Comparison of ENCODE assay signal across 14 cellular contexts in the genomic region with DNA sequence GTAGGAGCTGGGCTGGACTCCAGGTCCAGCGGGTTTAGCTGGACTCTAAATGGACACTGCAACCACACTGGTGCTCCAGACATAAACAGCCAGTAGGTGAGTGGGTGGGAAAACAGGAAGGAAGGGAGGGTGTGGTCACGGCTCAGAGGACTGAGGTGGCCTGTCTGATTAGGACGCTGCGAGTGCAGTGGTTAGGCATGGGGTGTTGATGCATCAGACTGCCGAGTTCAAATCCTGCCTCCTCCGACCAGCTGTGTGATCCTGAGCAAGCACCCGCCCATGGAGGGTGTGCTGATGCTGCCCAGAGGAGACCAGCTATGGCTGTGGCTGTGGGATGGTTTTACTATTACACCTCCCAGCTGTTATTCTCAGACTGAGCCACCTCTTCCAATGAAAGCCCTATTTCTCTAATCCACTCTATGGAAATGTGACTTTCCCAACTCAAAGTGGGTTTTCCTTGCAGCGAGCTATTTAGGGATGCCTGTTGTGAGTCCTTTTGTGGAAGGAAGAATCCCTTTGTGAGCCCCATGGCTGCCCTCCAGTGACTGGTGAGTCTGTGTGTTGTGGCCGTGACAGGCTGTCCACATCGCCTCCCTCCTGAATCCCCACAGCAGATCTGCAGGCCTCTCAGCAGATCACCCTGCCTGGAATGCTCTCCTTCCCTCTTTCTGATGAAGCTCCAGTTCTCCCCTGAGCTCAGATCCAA. TPM values are rescaled to one million over a fixed set of nuclear protein-coding genes. Genes with fewer than 3 reads are reported as not detected.
A peak's percentile ranks its signal among the peaks of the same experiment; 100 is the strongest.
DNase-seq lines count a peak whose midpoint lies in the region; ATAC-seq and TF ChIP-seq lines count a peak whose summit lies in the region.
"Had no signal": no experiment of that assay in that cellular context is flagged by ENCODE, and none has a peak within 500 bp of the region (broad histone marks: within the 10 kb centered on the region; RNA-seq: fewer than 3 reads in every experiment).

No MANE protein-coding gene starts in this region.

- no peaks in the 10 kb centered on the region for H4K20me1 ChIP-seq in BLaER1

- ATAC-seq in activated T-cell treated with anti-CD3 and anti-CD28 coated beads, Interleukin-2, amount 50 U/mL, for 4 hours: no peak
- no peak for ATAC-seq in HG03442 (IDR thresholded peaks at IDR 0.05; ENCODE audit: unreplicated experiment)
- ATAC-seq: activated CD8-positive, alpha-beta T cell treated with anti-CD3 and anti-CD28 coated beads, Interleukin-2, amount 10 ng/mL, durations not matched to agents 7 days and 5 days; left lobe of liver; psoas muscle had no signal

- no peaks in the 10 kb centered on the region; the same call in 1 of the 2 replicates for H3K9me3 ChIP-seq in BLaER1
- H3K9me3 ChIP-seq: psoas muscle had no signal

- H3K9me3 Mint-ChIP-seq in activated T-cell treated with anti-CD3 and anti-CD28 coated beads, Interleukin-2, amount 50 U/mL, for 4 hours: no peaks in the 10 kb centered on the region

- H3K4me3 ChIP-seq in BLaER1: no peak overlapping the region
- H3K4me3 ChIP-seq: psoas muscle had no signal

- TF ChIP-seq CTCF in GM13976 (IDR thresholded peaks at IDR 0.05; ENCODE audit: borderline replicate concordance, control extremely low read depth, extremely low read depth, insufficient read depth, missing control alignments): no peak

- in situ Hi-C loops in GM13976 (cut with MboI; ENCODE audit: low sequenced_read_pairs, unreplicated experiment): no loop called here

- H3K4me3 Mint-ChIP-seq in activated T-cell treated with anti-CD3 and anti-CD28 coated beads, Interleukin-2, amount 50 U/mL, for 4 hours: no peak overlapping the region
- H3K4me3 Mint-ChIP-seq: activated CD8-positive, alpha-beta T cell treated with anti-CD3 and anti-CD28 coated beads, Interleukin-2, amount 10 ng/mL, durations not matched to agents 7 days and 5 days had no signal

- peaks cover 50% of the 10 kb centered on the region for H3K36me3 Mint-ChIP-seq in activated T-cell treated with anti-CD3 and anti-CD28 coated beads, Interleukin-2, amount 50 U/mL, for 4 hours (ENCODE audit: insufficient read depth)

- H3K4me1 ChIP-seq in BLaER1: peaks cover 74% of the 10 kb centered on the region

- peak overlapping the region; percentile 53 for H3K4me2 ChIP-seq in BLaER1

- H3K4me1 Mint-ChIP-seq in activated T-cell treated with anti-CD3 and anti-CD28 coated beads, Interleukin-2, amount 50 U/mL, for 4 hours (ENCODE audit: low read depth): peaks cover 11% of the 10 kb centered on the region

- no peak overlapping the region for H3K27ac ChIP-seq in BLaER1
- H3K27ac ChIP-seq: psoas muscle had no signal

- DNase-seq in GM13976 (ENCODE audit: low spot score) (peak; percentile 64), mesenteric fat pad (ENCODE audit: low spot score) (peak; percentile 69), DMS 273 (lab: John Stamatoyannopoulos, UW; ENCODE audit: unreplicated experiment) (no peak), SKM-1 treated with dmso at 0.1 percent for 144 hours (lab: John Stamatoyannopoulos, UW; ENCODE audit: unreplicated experiment) (no peak), NCI-H2107 (lab: John Stamatoyannopoulos, UW) (no peak)
- peak; percentile 3 for DNase-seq in activated T-cell treated with anti-CD3 and anti-CD28 coated beads, Interleukin-2, amount 50 U/mL, for 4 hours
- DNase-seq: activated CD8-positive, alpha-beta T cell treated with anti-CD3 and anti-CD28 coated beads, Interleukin-2, amount 10 ng/mL, durations not matched to agents 7 days and 5 days; caudate nucleus; NCI-H510A treated with DMSO at 0.1 percent for 48 hours; psoas muscle had no signal

- no peak overlapping the region; the same call in 1 of the 2 replicates for H3K9ac ChIP-seq in BLaER1

- no peaks in the 10 kb centered on the region for H3K36me3 ChIP-seq in BLaER1

- no peaks in the 10 kb centered on the region for H3K27me3 ChIP-seq in BLaER1

- no peaks in the 10 kb centered on the region for H3K27me3 Mint-ChIP-seq in activated T-cell treated with anti-CD3 and anti-CD28 coated beads, Interleukin-2, amount 50 U/mL, for 4 hours (ENCODE audit: low read depth)

RNA-seq across cellular contexts. Expression of gene EDN2, which starts 56.6 kb away (rescaled TPM):
- not detected for total RNA-seq in activated T-cell treated with anti-CD3 and anti-CD28 coated beads, Interleukin-2, amount 50 U/mL, for 4 hours
- total RNA-seq in mesenteric fat pad: not detected
- total RNA-seq: activated CD8-positive, alpha-beta T cell treated with anti-CD3 and anti-CD28 coated beads, Interleukin-2, amount 10 ng/mL, durations not matched to agents 7 days and 5 days; left lobe of liver; psoas muscle; SK-MEL-5 had no signal

Comparison
In these comparisons a context has a peak if more than half of its experiments do, and no peak if none do; other contexts are left out.
1. DNase-seq: peak in GM13976 (single experiment), activated T-cell treated with anti-CD3 and anti-CD28 coated beads, Interleukin-2, amount 50 U/mL, for 4 hours (single experiment) and mesenteric fat pad (single experiment); none in DMS 273 (single experiment), SKM-1 treated with dmso at 0.1 percent for 144 hours (single experiment) and NCI-H2107 (single experiment).